ENCODE assay signal across 20 cellular contexts in genomic region chr13:111955412-111955769, GRCh38.
DNase-seq lines count a peak whose midpoint lies in the region; ATAC-seq, FAIRE-seq and TF ChIP-seq lines count a peak whose summit lies in the region.
"Had no signal": no experiment of that assay in that cellular context is flagged by ENCODE, and none has a peak within 500 bp of the region (broad histone marks: within the 10 kb centered on the region; RNA-seq: fewer than 3 reads in every experiment).

No MANE protein-coding gene starts in this region.

- H3K27ac ChIP-seq in H9 (ENCODE audit: insufficient read length, low read depth, low read length) (no peak overlapping the region), mesendoderm (ENCODE audit: low read depth, low read length) (no peak overlapping the region)
- H3K27ac ChIP-seq: GM23248, PC-9, RWPE1, SK-N-MC had no signal

- H3K18ac ChIP-seq in H9 (ENCODE audit: insufficient read length, low read depth, low read length) (no peak overlapping the region), mesendoderm (ENCODE audit: low read length) (no peak overlapping the region)

- no peak for ATAC-seq in GM18498 (IDR thresholded peaks at IDR 0.05; ENCODE audit: unreplicated experiment)
- no peak for ATAC-seq in HG03039 (IDR thresholded peaks at IDR 0.05; ENCODE audit: unreplicated experiment)
- ATAC-seq: CD8-positive, alpha-beta T cell had no signal

- no peaks in the 10 kb centered on the region for H3K36me3 ChIP-seq in mesendoderm (ENCODE audit: control insufficient read depth, insufficient read depth, low read length)

- peak; percentile 37 for FAIRE-seq in urothelium cell line (lab: Jason Lieb, UNC)
- FAIRE-seq: GM12891 had no signal

- no CpG with 5 or more reads among the region's 19 CpGs for WGBS in H9 (ENCODE audit: extremely low coverage, insufficient read length, low lambda C conversion rate)
- no CpG with 5 or more reads among the region's 19 CpGs for WGBS in mesendoderm (ENCODE audit: extremely low coverage, insufficient coverage, low lambda C conversion rate)

- H3K14ac ChIP-seq in H9 (ENCODE audit: insufficient read depth, low read length): no peak overlapping the region

- H3T11ph ChIP-seq in H9 (ENCODE audit: low read length): no peak overlapping the region

- no peak overlapping the region for H3K4me2 ChIP-seq in H9 (ENCODE audit: insufficient read depth, insufficient read length, low read length)
- no peak overlapping the region for H3K4me2 ChIP-seq in mesendoderm (ENCODE audit: low read length)

- no peaks in the 10 kb centered on the region for H3K27me3 ChIP-seq in H9 (ENCODE audit: insufficient read depth, low read length)
- H3K27me3 ChIP-seq in mesendoderm (ENCODE audit: insufficient read depth, low read length, poor library complexity): no peaks in the 10 kb centered on the region

- H4K8ac ChIP-seq in H9 (replicated peaks; ENCODE audit: insufficient read length, low read depth, low read length) (no peak overlapping the region), mesendoderm (ENCODE audit: low read depth, low read length) (no peak overlapping the region)

- H2BK120ac ChIP-seq in H9 (ENCODE audit: low read depth, low read length, poor library complexity, severe bottlenecking) (no peak overlapping the region), mesendoderm (ENCODE audit: low read depth, low read length) (no peak overlapping the region)

- H3K9me3 ChIP-seq in H9 (ENCODE audit: control insufficient read depth, low read depth, low read length): peaks cover 10% of the 10 kb centered on the region

- no peak overlapping the region for H2BK5ac ChIP-seq in H9 (ENCODE audit: insufficient read length, low read length)
- H2BK5ac ChIP-seq in mesendoderm (ENCODE audit: low read length): no peak overlapping the region

- DNase-seq in H9 (peak; percentile 22), NCI-H69 (lab: John Stamatoyannopoulos, UW) (peak; percentile 74), mesendoderm (peak; percentile 35), urothelium cell line (ENCODE audit: low spot score) (no peak), RKO (ENCODE audit: low spot score) (no peak)
- DNase-seq: Calu3, DMS153, GM23248, HCEC 1CT, Karpas-422, NCI-H187, NCI-H446 treated with DMSO at 0.1 percent for 48 hours, PC-9, SHP77 treated with DMSO at 0.1 percent for 48 hours had no signal

- peaks cover 11 to 14% of the 10 kb centered on the region in 2 experiments for H3K4me1 Mint-ChIP-seq in H9

- peaks cover 11 to 14% of the 10 kb centered on the region in 2 experiments for H3K9me3 Mint-ChIP-seq in H9

- H2AFZ ChIP-seq in H9 (ENCODE audit: low read length): no peak overlapping the region
- H2AFZ ChIP-seq: GM23248 had no signal

- no peak overlapping the region for H4K91ac ChIP-seq in H9 (ENCODE audit: insufficient read length, low read depth, low read length)

- H3K9ac ChIP-seq in H9 (ENCODE audit: extremely low read depth, insufficient read length, low read length): no peak overlapping the region
- no peak overlapping the region for H3K9ac ChIP-seq in mesendoderm (ENCODE audit: low read length)
- H3K9ac ChIP-seq: GM23248 had no signal

- no peak overlapping the region for H4K5ac ChIP-seq in H9 (ENCODE audit: insufficient read length, low read depth, low read length)
- H4K5ac ChIP-seq in mesendoderm (ENCODE audit: low read length): no peak overlapping the region

- H2BK15ac ChIP-seq in H9 (ENCODE audit: low read depth, low read length) (no peak overlapping the region), mesendoderm (replicated peaks; ENCODE audit: low read depth) (no peak overlapping the region)

- H3K79me2 ChIP-seq in H9 (ENCODE audit: insufficient read depth, low read length) (no peaks in the 10 kb centered on the region), mesendoderm (ENCODE audit: control insufficient read depth, insufficient read depth, low read length) (no peaks in the 10 kb centered on the region)

- H3K23ac ChIP-seq in H9 (ENCODE audit: insufficient read length, low read depth, low read length) (no peak overlapping the region), mesendoderm (ENCODE audit: low read length) (no peak overlapping the region)

- H3K56ac ChIP-seq in H9 (ENCODE audit: insufficient read length, low read depth, low read length): no peak overlapping the region
- H3K56ac ChIP-seq in mesendoderm (ENCODE audit: low read length): no peak overlapping the region

- no peak overlapping the region for H3K4me3 Mint-ChIP-seq in H9
- H3K4me3 Mint-ChIP-seq: CD8-positive, alpha-beta T cell had no signal

- H3K4me1 ChIP-seq in H9 (ENCODE audit: insufficient read depth, low read length) (no peaks in the 10 kb centered on the region), mesendoderm (ENCODE audit: control insufficient read depth, low read depth, low read length) (no peaks in the 10 kb centered on the region)

- no peak overlapping the region for H3K4ac ChIP-seq in H9 (ENCODE audit: low read depth, low read length)
- H3K4ac ChIP-seq in mesendoderm (ENCODE audit: low read depth, low read length): no peak overlapping the region

- H3K79me1 ChIP-seq in H9 (ENCODE audit: insufficient read depth, low read depth, low read length, poor library complexity, severe bottlenecking) (no peaks in the 10 kb centered on the region), mesendoderm (ENCODE audit: low read length) (no peaks in the 10 kb centered on the region)

- H3K27me3 Mint-ChIP-seq in H9 (ENCODE audit: low read depth): peaks cover 26% of the 10 kb centered on the region

- H2BK12ac ChIP-seq in H9 (ENCODE audit: insufficient read length, low read depth, low read length): no peak overlapping the region

- no peak overlapping the region for H2BK20ac ChIP-seq in H9 (ENCODE audit: low read depth, low read length, poor library complexity, severe bottlenecking)

- H2AK5ac ChIP-seq in H9 (ENCODE audit: insufficient read length, low read length) (no peak overlapping the region), mesendoderm (ENCODE audit: low read length) (no peak overlapping the region)

- H4K20me1 ChIP-seq in H9 (ENCODE audit: control insufficient read depth, insufficient read depth, insufficient read length): no peaks in the 10 kb centered on the region

- H3K27ac Mint-ChIP-seq in H9: peak overlapping the region in 1 of 3 experiments; percentile 31; a peak in 1 of 7 replicates
- H3K27ac Mint-ChIP-seq: CD8-positive, alpha-beta T cell had no signal

- H3K36me3 Mint-ChIP-seq in H9 (ENCODE audit: insufficient read depth in 1 of 3, low read depth in 3 of 3): peaks cover 3 to 5% (median 5%) of the 10 kb centered on the region in 3 experiments; a peak in 6 of 7 replicates
- H3K36me3 Mint-ChIP-seq: CD8-positive, alpha-beta T cell had no signal

- no peak overlapping the region for H3K4me3 ChIP-seq in mesendoderm (ENCODE audit: low read length)
- H3K4me3 ChIP-seq: GM23248, PC-9, SK-N-MC had no signal

- no peaks in the 10 kb centered on the region for H3K23me2 ChIP-seq in H9 (ENCODE audit: insufficient read length, low read depth, low read length, poor library complexity, severe bottlenecking)

- no peak for TF ChIP-seq CTCF in H9 (conservative IDR thresholded peaks at IDR 0.05)

Comparison
In these comparisons a context has a peak if more than half of its experiments do, and no peak if none do; other contexts are left out.
1. DNase-seq: peak in H9 (single experiment), NCI-H69 (single experiment) and mesendoderm (single experiment); none in urothelium cell line (single experiment) and RKO (single experiment).